8 cellular contexts compared by ENCODE assay signal in genomic region chr17:3963214-3964201, GRCh38. TPM values are rescaled to one million over a fixed set of nuclear protein-coding genes. Genes with fewer than 3 reads are reported as not detected.
DNase-seq lines count a peak whose midpoint lies in the region; ATAC-seq lines count a peak whose summit lies in the region.

No MANE protein-coding gene starts in this region.

- H2AK5ac ChIP-seq in mesendoderm (ENCODE audit: low read length): no peak overlapping the region

- peak; percentile 80 for DNase-seq in GDM1 (lab: John Stamatoyannopoulos, UW)
- peak in 1 of 2 experiments; percentile 47 for DNase-seq in HAP-1 (ENCODE audit: low spot score in 2 of 2)
- DNase-seq in OCI-M1 (lab: John Stamatoyannopoulos, UW): peak; percentile 86
- DNase-seq in activated gamma-delta T cell treated with anti-CD3 and anti-CD28 coated beads, Interleukin-2, amount 50 U/mL, for 16 hours (ENCODE audit: low read depth): peak; percentile 51
- DNase-seq in mesendoderm: no peak
- DNase-seq in putamen (ENCODE audit: low spot score): no peak

- no peak overlapping the region for H3K27ac ChIP-seq in mesendoderm (ENCODE audit: low read depth, low read length)

- H4K5ac ChIP-seq in mesendoderm (ENCODE audit: low read length): no peak overlapping the region

- in situ Hi-C loops in HAP-1 (cut with MboI; ENCODE audit: low sequenced_read_pairs): no loop called here

- no peaks in the 10 kb centered on the region for H3K9me3 Mint-ChIP-seq in stimulated activated naive CD8-positive, alpha-beta T cell treated with anti-CD3 and anti-CD28 coated beads, Interleukin-15, Interleukin-2, amounts not matched to agents 100 ng/mL and 50 ng/mL, for 24 hours

- no peaks in the 10 kb centered on the region for H3K79me1 ChIP-seq in mesendoderm (ENCODE audit: low read length)

- H3K27me3 ChIP-seq in HAP-1 (ENCODE audit: low read depth) (peaks cover 19% of the 10 kb centered on the region), mesendoderm (ENCODE audit: insufficient read depth, low read length, poor library complexity) (peaks cover 7% of the 10 kb centered on the region)

- H3K9ac ChIP-seq in mesendoderm (ENCODE audit: low read length): no peak overlapping the region

- no peak overlapping the region for H2BK15ac ChIP-seq in mesendoderm (replicated peaks; ENCODE audit: low read depth)

- no peak overlapping the region for H2BK5ac ChIP-seq in mesendoderm (ENCODE audit: low read length)

- H3K4me1 Mint-ChIP-seq in stimulated activated naive CD8-positive, alpha-beta T cell treated with anti-CD3 and anti-CD28 coated beads, Interleukin-15, Interleukin-2, amounts not matched to agents 100 ng/mL and 50 ng/mL, for 24 hours (ENCODE audit: low read depth): peaks cover 64% of the 10 kb centered on the region

- no peak overlapping the region for H4K8ac ChIP-seq in mesendoderm (ENCODE audit: low read depth, low read length)

- WGBS in mesendoderm (ENCODE audit: extremely low coverage, insufficient coverage, low lambda C conversion rate): no CpG with 5 or more reads among the region's 64 CpGs

- H3K4me1 ChIP-seq in HAP-1: peaks cover 4% of the 10 kb centered on the region; the same call in 1 of the 2 replicates
- H3K4me1 ChIP-seq in mesendoderm (ENCODE audit: control insufficient read depth, low read depth, low read length): peaks cover 4% of the 10 kb centered on the region

- H3K4me3 Mint-ChIP-seq in stimulated activated naive CD8-positive, alpha-beta T cell treated with anti-CD3 and anti-CD28 coated beads, Interleukin-15, Interleukin-2, amounts not matched to agents 100 ng/mL and 50 ng/mL, for 24 hours: peak overlapping the region; percentile 88

- no peaks in the 10 kb centered on the region for H3K9me3 ChIP-seq in HAP-1

- H3K4me2 ChIP-seq in mesendoderm (ENCODE audit: low read length): peak overlapping the region; percentile 31

- no peak overlapping the region for H3K56ac ChIP-seq in mesendoderm (ENCODE audit: low read length)

- H3K36me3 ChIP-seq in HAP-1 (replicated peaks): no peaks in the 10 kb centered on the region
- no peaks in the 10 kb centered on the region for H3K36me3 ChIP-seq in mesendoderm (ENCODE audit: control insufficient read depth, insufficient read depth, low read length)

- H3K23ac ChIP-seq in mesendoderm (ENCODE audit: low read length): peak overlapping the region; percentile 45

- H3K27me3 Mint-ChIP-seq in stimulated activated naive CD8-positive, alpha-beta T cell treated with anti-CD3 and anti-CD28 coated beads, Interleukin-15, Interleukin-2, amounts not matched to agents 100 ng/mL and 50 ng/mL, for 24 hours: no peaks in the 10 kb centered on the region

- ATAC-seq in HG02884 (IDR thresholded peaks at IDR 0.05; ENCODE audit: unreplicated experiment): no peak

- no peak overlapping the region for H2BK120ac ChIP-seq in mesendoderm (ENCODE audit: low read depth, low read length)

- H3K27ac Mint-ChIP-seq in stimulated activated naive CD8-positive, alpha-beta T cell treated with anti-CD3 and anti-CD28 coated beads, Interleukin-15, Interleukin-2, amounts not matched to agents 100 ng/mL and 50 ng/mL, for 24 hours: peak overlapping the region; percentile 80

- H3K4me3 ChIP-seq in HAP-1 (peak overlapping the region; percentile 29), mesendoderm (ENCODE audit: low read length) (no peak overlapping the region)

- peaks cover 4% of the 10 kb centered on the region for H3K36me3 Mint-ChIP-seq in stimulated activated naive CD8-positive, alpha-beta T cell treated with anti-CD3 and anti-CD28 coated beads, Interleukin-15, Interleukin-2, amounts not matched to agents 100 ng/mL and 50 ng/mL, for 24 hours (ENCODE audit: low read depth)

- H3K4ac ChIP-seq in mesendoderm (ENCODE audit: low read depth, low read length): no peak overlapping the region

- H3K79me2 ChIP-seq in mesendoderm (ENCODE audit: control insufficient read depth, insufficient read depth, low read length): no peaks in the 10 kb centered on the region

- no peak overlapping the region for H3K18ac ChIP-seq in mesendoderm (ENCODE audit: low read length)

RNA-seq across cellular contexts. Expression of gene ATP2A3, which starts 0.7 kb away (rescaled TPM):
- 7.6 TPM for polyA plus RNA-seq in mesendoderm (2013, experiment 1 of 2)
- polyA plus RNA-seq in mesendoderm (2013, experiment 2 of 2): 7.5 TPM

RNA-seq across cellular contexts. Expression of gene P2RX1, which starts 47.2 kb away (rescaled TPM):
- polyA plus RNA-seq in mesendoderm (2013, experiment 1 of 2): 0.03 TPM
- polyA plus RNA-seq in mesendoderm (2013, experiment 2 of 2): 0.03 TPM

Comparison
In these comparisons a context has a peak if more than half of its experiments do, and no peak if none do; other contexts are left out.
1. DNase-seq: peak in GDM1 (single experiment), OCI-M1 (single experiment) and activated gamma-delta T cell treated with anti-CD3 and anti-CD28 coated beads, Interleukin-2, amount 50 U/mL, for 16 hours (single experiment); none in mesendoderm (single experiment) and putamen (single experiment).